Comparison of ENCODE assay signal across 15 cellular contexts in genomic region chr12:46559311-46559710, GRCh38.
DNase-seq lines count a peak whose midpoint lies in the region; TF ChIP-seq lines count a peak whose summit lies in the region.
"Had no signal": no experiment of that assay in that cellular context is flagged by ENCODE, and none has a peak within 500 bp of the region (broad histone marks: within the 10 kb centered on the region; RNA-seq: fewer than 3 reads in every experiment).

No MANE protein-coding gene starts in this region.

- CTCF ChIA-PET in activated naive CD4-positive, alpha-beta T cell treated with anti-CD3 and anti-CD28 coated beads for 36 hours (lab: Charles Lee) = no interaction called here

- peak overlapping the region; percentile 6 for H2AFZ ChIP-seq in osteoblast (ENCODE audit: low read length)

- TF ChIP-seq CTCF in osteoblast (IDR thresholded peaks at IDR 0.05; ENCODE audit: extremely low read depth, low read depth, low read length) (no peak), vagina (IDR thresholded peaks at IDR 0.05) (no peak), glutamatergic neuron (IDR thresholded peaks at IDR 0.05; ENCODE audit: partially characterized antibody, unreplicated experiment) (no peak)

- H3K27me3 ChIP-seq in adipocyte (replicated peaks; ENCODE audit: control insufficient read depth, insufficient read depth, low read length) (no peaks in the 10 kb centered on the region), osteoblast (ENCODE audit: insufficient read depth, low read length) (no peaks in the 10 kb centered on the region), vagina (no peaks in the 10 kb centered on the region)
- H3K27me3 ChIP-seq: body of pancreas had no signal

- H3K27ac Mint-ChIP-seq in glutamatergic neuron (ENCODE audit: unreplicated experiment) = no peak overlapping the region
- no peak overlapping the region for H3K27ac Mint-ChIP-seq in activated naive CD4-positive, alpha-beta T cell treated with anti-CD3 and anti-CD28 coated beads for 36 hours
- H3K27ac Mint-ChIP-seq: immature natural killer cell, T-helper 17 cell had no signal

- H3K27me3 Mint-ChIP-seq in glutamatergic neuron (ENCODE audit: unreplicated experiment) = peaks cover 2% of the 10 kb centered on the region
- no peaks in the 10 kb centered on the region for H3K27me3 Mint-ChIP-seq in activated naive CD4-positive, alpha-beta T cell treated with anti-CD3 and anti-CD28 coated beads for 36 hours (ENCODE audit: low read depth)
- H3K27me3 Mint-ChIP-seq: memory B cell had no signal

- peak overlapping the region; percentile 71 for H3K9ac ChIP-seq in adipocyte (ENCODE audit: low read length)

- H3K4me1 Mint-ChIP-seq in glutamatergic neuron (ENCODE audit: low read depth, unreplicated experiment) = peaks cover 2% of the 10 kb centered on the region
- H3K4me1 Mint-ChIP-seq in activated naive CD4-positive, alpha-beta T cell treated with anti-CD3 and anti-CD28 coated beads for 36 hours (ENCODE audit: low read depth) = peaks cover 38% of the 10 kb centered on the region
- H3K4me1 Mint-ChIP-seq: T-helper 17 cell had no signal

- intact Hi-C loops in vagina (cut with DNase I) = no loop called here
- intact Hi-C loops in activated naive CD4-positive, alpha-beta T cell treated with anti-CD3 and anti-CD28 coated beads for 36 hours (cut with micrococcal nuclease) = loop anchor here (10.0 kb wide), 1 partner anchor 1325 kb away; no protein-coding TSS in a partner anchor

- TF ChIP-seq POLR2A in vagina (IDR thresholded peaks at IDR 0.05) = no peak

- H3K36me3 Mint-ChIP-seq in glutamatergic neuron (ENCODE audit: unreplicated experiment) = no peaks in the 10 kb centered on the region
- H3K36me3 Mint-ChIP-seq in activated naive CD4-positive, alpha-beta T cell treated with anti-CD3 and anti-CD28 coated beads for 36 hours (ENCODE audit: low read depth) = peaks cover 3% of the 10 kb centered on the region

- H3K4me3 ChIP-seq in adipocyte (ENCODE audit: low read length) (no peak overlapping the region), osteoblast (ENCODE audit: insufficient read depth, low read length) (no peak overlapping the region), vagina (no peak overlapping the region)
- H3K4me3 ChIP-seq: body of pancreas had no signal

- DNase-seq in adipocyte (ENCODE audit: low read depth) (peak; percentile 54), fibroblast of gingiva (ENCODE audit: low read depth) (peak; percentile 96), osteoblast (ENCODE audit: insufficient read length, low spot score, missing footprints) (no peak), vagina (ENCODE audit: extremely low spot score in 2 of 2) (no peak), glutamatergic neuron (no peak), NK-92 (lab: John Stamatoyannopoulos, UW; ENCODE audit: unreplicated experiment) (no peak)
- DNase-seq in activated naive CD4-positive, alpha-beta T cell treated with anti-CD3 and anti-CD28 coated beads for 36 hours = no peak
- DNase-seq: activated naive CD4-positive, alpha-beta T cell; body of pancreas; immature natural killer cell; NCI-H2171 treated with DMSO at 0.1 percent for 48 hours; nucleus accumbens; stimulated activated CD4-positive, alpha-beta T cell treated with anti-CD3 and anti-CD28 coated beads, Interleukin-12 subunit alpha, Interleukin-12 subunit beta, amount 100 ng/mL, for 4 hours; T-helper 17 cell had no signal

- no peaks in the 10 kb centered on the region for H3K9me3 Mint-ChIP-seq in glutamatergic neuron (ENCODE audit: unreplicated experiment)
- peaks cover 5% of the 10 kb centered on the region for H3K9me3 Mint-ChIP-seq in activated naive CD4-positive, alpha-beta T cell treated with anti-CD3 and anti-CD28 coated beads for 36 hours

- H3K27ac ChIP-seq in osteoblast (ENCODE audit: low read depth, low read length) (peak overlapping the region; percentile 96), vagina (peak overlapping the region; percentile 66)
- H3K27ac ChIP-seq: body of pancreas had no signal

- peaks cover 2% of the 10 kb centered on the region for H3K9me3 ChIP-seq in adipocyte (ENCODE audit: control insufficient read depth, low read length)
- no peaks in the 10 kb centered on the region for H3K9me3 ChIP-seq in osteoblast (ENCODE audit: low read depth, low read length)
- H3K9me3 ChIP-seq in vagina = no peaks in the 10 kb centered on the region
- H3K9me3 ChIP-seq: body of pancreas had no signal

- no peaks in the 10 kb centered on the region for H4K20me1 ChIP-seq in osteoblast (ENCODE audit: insufficient read depth, low read length)

- H3K4me1 ChIP-seq in adipocyte (ENCODE audit: control insufficient read depth, insufficient read depth, low read length) = peaks cover 68% of the 10 kb centered on the region
- peaks cover 73% of the 10 kb centered on the region for H3K4me1 ChIP-seq in osteoblast (ENCODE audit: insufficient read depth, low read length)
- peaks cover 38% of the 10 kb centered on the region for H3K4me1 ChIP-seq in vagina

- H3K36me3 ChIP-seq in adipocyte (ENCODE audit: control insufficient read depth, insufficient read depth, low read length, severe bottlenecking) = no peaks in the 10 kb centered on the region
- H3K36me3 ChIP-seq in osteoblast (ENCODE audit: insufficient read depth, low read length) = no peaks in the 10 kb centered on the region
- no peaks in the 10 kb centered on the region for H3K36me3 ChIP-seq in vagina

- H3K4me3 Mint-ChIP-seq in glutamatergic neuron (ENCODE audit: unreplicated experiment) = no peak overlapping the region
- H3K4me3 Mint-ChIP-seq in activated naive CD4-positive, alpha-beta T cell treated with anti-CD3 and anti-CD28 coated beads for 36 hours = no peak overlapping the region
- H3K4me3 Mint-ChIP-seq: immature natural killer cell, memory B cell, T-helper 17 cell had no signal

- H3K4me2 ChIP-seq in osteoblast (ENCODE audit: insufficient read depth, low read length) = no peak overlapping the region

- no peaks in the 10 kb centered on the region for H3K79me2 ChIP-seq in osteoblast (ENCODE audit: insufficient read depth, low read length)

Comparison
In these comparisons a context has a peak if more than half of its experiments do, and no peak if none do; other contexts are left out.
1. DNase-seq: peak in adipocyte (single experiment) and fibroblast of gingiva (single experiment); none in osteoblast (single experiment), vagina (0 of 2), glutamatergic neuron (single experiment), NK-92 (single experiment) and activated naive CD4-positive, alpha-beta T cell treated with anti-CD3 and anti-CD28 coated beads for 36 hours (single experiment).